8 cellular contexts compared by ENCODE assay signal in genomic region chr15:33737687-33738606, GRCh38.
DNase-seq lines count a peak whose midpoint lies in the region; ATAC-seq and TF ChIP-seq lines count a peak whose summit lies in the region.

No MANE protein-coding gene starts in this region.

- DNase-seq in EH (ENCODE audit: low read depth), result peak; percentile 45
- peak; percentile 14 for DNase-seq in SKM-1 treated with dmso at 0.1 percent for 144 hours (lab: John Stamatoyannopoulos, UW; ENCODE audit: unreplicated experiment)
- DNase-seq in memory B cell (ENCODE audit: low spot score in 2 of 2), result peak; percentile 29 to 30
- no peak for DNase-seq in vagina (ENCODE audit: extremely low spot score in 2 of 2)

- no peak overlapping the region for H3K4me3 Mint-ChIP-seq in memory B cell

- TF ChIP-seq POLR2A in vagina (IDR thresholded peaks at IDR 0.05), result no peak

- peak; percentile 5 to 42 (median 34) for TF ChIP-seq CTCF in vagina (IDR thresholded peaks at IDR 0.05)

- H3K27ac Mint-ChIP-seq in memory B cell, result no peak overlapping the region

- 26% methylated on average over 15 of the region's 15 CpGs for WGBS in HUES64
- WGBS in ectodermal cell, 2 experiments, result 16 to 17% methylated on average over 14 to 15 of the region's 15 CpGs

- H3K4me3 ChIP-seq in HUES64 (ENCODE audit: low read length) (peak overlapping the region; percentile 48), ectodermal cell (ENCODE audit: insufficient read depth, low read depth, low read length) (no peak overlapping the region), vagina (no peak overlapping the region)

- H3K4me1 ChIP-seq in HUES64 (ENCODE audit: insufficient read depth, low read length) (peaks cover 3% of the 10 kb centered on the region; the same call in 1 of the 2 replicates), ectodermal cell (ENCODE audit: control insufficient read depth, insufficient read depth, low read length) (peaks cover 9% of the 10 kb centered on the region), vagina (no peaks in the 10 kb centered on the region)

- no peaks in the 10 kb centered on the region for H3K9me3 Mint-ChIP-seq in memory B cell

- ATAC-seq in memory B cell (ENCODE audit: low read depth) (peak; percentile 43), GM19467 (IDR thresholded peaks at IDR 0.05; ENCODE audit: unreplicated experiment) (no peak), GM19397 (IDR thresholded peaks at IDR 0.05; ENCODE audit: unreplicated experiment) (no peak)

- intact Hi-C loops in vagina (cut with DNase I), result no loop called here

- H3K36me3 Mint-ChIP-seq in memory B cell, result no peaks in the 10 kb centered on the region

- H3K27ac ChIP-seq in HUES64 (ENCODE audit: low read depth, low read length) (no peak overlapping the region), ectodermal cell (ENCODE audit: insufficient read depth, low read depth, low read length, poor library complexity, severe bottlenecking) (peak overlapping the region; percentile 12), vagina (no peak overlapping the region)

- H3K4me1 Mint-ChIP-seq in memory B cell, result peaks cover 4% of the 10 kb centered on the region

- H3K9ac ChIP-seq in HUES64 (ENCODE audit: low read depth, low read length), result no peak overlapping the region

- H3K36me3 ChIP-seq in HUES64 (ENCODE audit: insufficient read depth, low read length), result no peaks in the 10 kb centered on the region
- H3K36me3 ChIP-seq in ectodermal cell (ENCODE audit: control insufficient read depth, insufficient read depth, low read length), result no peaks in the 10 kb centered on the region
- H3K36me3 ChIP-seq in vagina, result no peaks in the 10 kb centered on the region

- no peaks in the 10 kb centered on the region for H3K9me3 ChIP-seq in HUES64 (ENCODE audit: insufficient read depth, low read depth, low read length)
- no peaks in the 10 kb centered on the region for H3K9me3 ChIP-seq in ectodermal cell (ENCODE audit: control insufficient read depth, low read length)
- H3K9me3 ChIP-seq in vagina, result no peaks in the 10 kb centered on the region

- H3K27me3 Mint-ChIP-seq in memory B cell, result peaks cover 4% of the 10 kb centered on the region

- H3K27me3 ChIP-seq in HUES64 (ENCODE audit: insufficient read depth, low read length) (no peaks in the 10 kb centered on the region), ectodermal cell (ENCODE audit: control insufficient read depth, insufficient read depth, low read length, poor library complexity, severe bottlenecking) (peaks cover 11% of the 10 kb centered on the region), vagina (no peaks in the 10 kb centered on the region)

Comparison
In these comparisons a context has a peak if more than half of its experiments do, and no peak if none do; other contexts are left out.
1. DNase-seq: peak in EH (single experiment), SKM-1 treated with dmso at 0.1 percent for 144 hours (single experiment) and memory B cell (2 of 2); none in vagina (0 of 2).